ENCODE assay signal across 1 cellular context in genomic region chr7:106358103-106358663, GRCh38.
TF ChIP-seq lines count a peak whose summit lies in the region.

No MANE protein-coding gene starts in this region.

TF ChIP-seq in K562, 482 proteins besides CTCF, POLR2A, EP300 and RAD21 (continued from another document and continues in another):
- peak; percentile 64 for TF ChIP-seq ZNF592 (IDR thresholded peaks at IDR 0.05)
- TF ChIP-seq ARID3A (IDR thresholded peaks at IDR 0.05; ENCODE audit: borderline replicate concordance, low read depth, low read length), result peak; percentile 77; the same call in 1 of the 2 replicates
- peak; percentile 32; the same call in 1 of the 2 replicates for TF ChIP-seq FOXM1 (IDR thresholded peaks at IDR 0.05; ENCODE audit: low read depth)
- TF ChIP-seq FOXM1 (CRISPR knock-in tag; IDR thresholded peaks at IDR 0.05; ENCODE audit: low read depth), result no peak
- TF ChIP-seq C11orf30 (IDR thresholded peaks at IDR 0.05; ENCODE audit: low read depth), result peak; percentile 49
- TF ChIP-seq TEAD4 (IDR thresholded peaks at IDR 0.05; ENCODE audit: low read length), result peak; percentile 74
- TF ChIP-seq TEAD4 (CRISPR knock-in tag; IDR thresholded peaks at IDR 0.05; ENCODE audit: borderline replicate concordance), result no peak
- no peak for TF ChIP-seq MTA1 (IDR thresholded peaks at IDR 0.05; ENCODE audit: borderline replicate concordance)
- no peak for TF ChIP-seq NFRKB (IDR thresholded peaks at IDR 0.05; ENCODE audit: low read depth)
- peak in 1 of 2 experiments; percentile 89; a peak in 2 of 3 replicates for TF ChIP-seq CBX3 (IDR thresholded peaks at IDR 0.05; ENCODE audit: borderline replicate concordance in 1 of 2, low read length in 2 of 2)
- TF ChIP-seq, protein P1, sequence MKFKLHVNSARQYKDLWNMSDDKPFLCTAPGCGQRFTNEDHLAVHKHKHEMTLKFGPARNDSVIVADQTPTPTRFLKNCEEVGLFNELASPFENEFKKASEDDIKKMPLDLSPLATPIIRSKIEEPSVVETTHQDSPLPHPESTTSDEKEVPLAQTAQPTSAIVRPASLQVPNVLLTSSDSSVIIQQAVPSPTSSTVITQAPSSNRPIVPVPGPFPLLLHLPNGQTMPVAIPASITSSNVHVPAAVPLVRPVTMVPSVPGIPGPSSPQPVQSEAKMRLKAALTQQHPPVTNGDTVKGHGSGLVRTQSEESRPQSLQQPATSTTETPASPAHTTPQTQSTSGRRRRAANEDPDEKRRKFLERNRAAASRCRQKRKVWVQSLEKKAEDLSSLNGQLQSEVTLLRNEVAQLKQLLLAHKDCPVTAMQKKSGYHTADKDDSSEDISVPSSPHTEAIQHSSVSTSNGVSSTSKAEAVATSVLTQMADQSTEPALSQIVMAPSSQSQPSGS (CRISPR knock-in tag; IDR thresholded peaks at IDR 0.05), result no peak
- TF ChIP-seq RFX7 (CRISPR knock-in tag; IDR thresholded peaks at IDR 0.05), result no peak
- TF ChIP-seq CEBPG (CRISPR knock-in tag; IDR thresholded peaks at IDR 0.05), result no peak
- peak; percentile 77 to 88 for TF ChIP-seq CEBPG (tag; conservative IDR thresholded peaks at IDR 0.05 in 1 of 2, IDR thresholded peaks at IDR 0.05 in 1 of 2)
- peak; percentile 51; the same call in 1 of the 2 replicates for TF ChIP-seq FOSL1 (tag; conservative IDR thresholded peaks at IDR 0.05)
- peak in 1 of 2 experiments; percentile 13 for TF ChIP-seq NCOA2 (IDR thresholded peaks at IDR 0.05; ENCODE audit: partially characterized antibody in 2 of 2)
- peak; percentile 94 for TF ChIP-seq CEBPB (tag; IDR thresholded peaks at IDR 0.05)
- TF ChIP-seq, protein P2, sequence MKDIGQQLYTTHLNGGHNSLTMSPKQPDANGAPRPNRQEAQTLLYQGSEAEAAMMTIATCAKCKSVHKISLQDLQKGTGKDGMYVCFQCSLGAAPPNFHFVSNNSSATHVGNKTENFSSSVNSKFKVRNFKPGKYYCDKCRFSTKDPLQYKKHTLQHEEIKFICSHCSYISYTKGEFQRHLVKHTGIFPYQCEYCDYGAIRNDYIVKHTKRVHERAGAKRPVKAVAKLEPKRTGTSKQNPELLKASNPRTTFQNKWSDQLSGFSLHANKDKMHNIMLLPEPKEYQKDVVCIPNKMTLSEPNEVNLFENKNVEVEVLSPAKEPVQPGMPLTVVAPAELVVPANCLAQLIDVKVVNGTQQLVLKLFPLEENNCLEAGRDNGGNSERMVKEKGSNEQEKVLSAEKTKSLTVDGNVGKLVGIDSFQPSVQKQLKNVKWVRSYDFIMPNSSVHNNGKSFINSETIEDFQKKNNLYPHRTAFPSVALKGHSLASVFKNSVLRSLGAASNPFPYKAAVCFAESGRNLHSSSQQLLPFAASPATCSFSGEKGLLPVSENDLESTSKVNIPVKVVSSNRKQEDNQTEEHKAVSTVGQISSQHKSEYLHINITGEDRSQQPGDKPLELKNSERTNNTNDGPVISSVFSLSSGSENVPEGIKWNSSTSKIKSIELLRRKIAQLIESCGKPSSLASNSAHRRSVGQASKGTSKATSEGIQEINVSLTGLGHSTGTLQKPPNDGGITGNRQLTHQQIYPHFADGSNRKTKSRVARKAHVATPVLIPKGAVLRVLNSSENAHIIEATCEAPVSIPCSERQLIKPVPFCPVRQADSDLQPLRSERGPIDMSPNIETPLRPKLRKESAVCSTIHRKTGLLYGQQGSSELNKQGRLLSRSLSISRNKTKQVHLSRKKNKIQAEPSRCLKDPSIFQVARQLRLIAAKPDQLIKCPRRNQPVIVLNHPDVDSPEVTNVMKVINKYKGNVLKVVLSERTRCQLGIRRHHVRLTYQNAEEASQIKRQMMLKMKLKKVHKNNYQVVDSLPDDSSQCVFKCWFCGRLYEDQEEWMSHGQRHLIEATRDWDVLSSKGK (CRISPR knock-in tag; IDR thresholded peaks at IDR 0.05), result no peak
- no peak for TF ChIP-seq RBM22 (IDR thresholded peaks at IDR 0.05; ENCODE audit: low read depth, low read length, poor library complexity, severe bottlenecking)
- no peak for TF ChIP-seq MIER1 (IDR thresholded peaks at IDR 0.05; ENCODE audit: low read depth)
- peak; percentile 31 for TF ChIP-seq BRD9 (IDR thresholded peaks at IDR 0.05; ENCODE audit: low read depth, partially characterized antibody)
- TF ChIP-seq HLTF (IDR thresholded peaks at IDR 0.05), result no peak
- peak; percentile 40 for TF ChIP-seq MTA2 (IDR thresholded peaks at IDR 0.05; ENCODE audit: low read depth)
- peak; percentile 30 to 33; a peak in 2 of 4 replicates for TF ChIP-seq KDM1A (IDR thresholded peaks at IDR 0.05)
- peak; percentile 32; the same call in 1 of the 2 replicates for TF ChIP-seq EP400 (IDR thresholded peaks at IDR 0.05)
- 0 out of 2 replicates have a peak, but pooled peaks have one; percentile 4 for TF ChIP-seq ETV1 (tag; conservative IDR thresholded peaks at IDR 0.05; ENCODE audit: low read depth)
- no peak for TF ChIP-seq XRCC5 (IDR thresholded peaks at IDR 0.05; ENCODE audit: low read depth, low read length)
- peak; percentile 85; the same call in 1 of the 2 replicates for TF ChIP-seq ZNF589 (CRISPR knock-in tag; IDR thresholded peaks at IDR 0.05; ENCODE audit: low read depth)
- TF ChIP-seq MBD2 (IDR thresholded peaks at IDR 0.05; ENCODE audit: borderline replicate concordance, low read depth), result peak; percentile 29; the same call in 1 of the 2 replicates
- no peak for TF ChIP-seq ZNF511 (CRISPR knock-in tag; IDR thresholded peaks at IDR 0.05)
- TF ChIP-seq HOXB6 (CRISPR knock-in tag; IDR thresholded peaks at IDR 0.05; ENCODE audit: borderline replicate concordance), result no peak
- TF ChIP-seq KLF16 (IDR thresholded peaks at IDR 0.05), result peak; percentile 5; the same call in 1 of the 2 replicates
- TF ChIP-seq PKNOX1 (IDR thresholded peaks at IDR 0.05), result peak; percentile 62
- TF ChIP-seq TRIM28 (IDR thresholded peaks at IDR 0.05), result 0 out of 2 replicates have a peak, but pooled peaks have one; percentile 28
- no peak for TF ChIP-seq SIN3B (IDR thresholded peaks at IDR 0.05; ENCODE audit: low read depth)
- TF ChIP-seq ATF1 (CRISPR knock-in tag; IDR thresholded peaks at IDR 0.05), result no peak
- TF ChIP-seq ATF1 (tag; IDR thresholded peaks at IDR 0.05), result 0 out of 2 replicates have a peak, but pooled peaks have one; percentile 16
- TF ChIP-seq AFF4 (CRISPR knock-in tag; IDR thresholded peaks at IDR 0.05), result 0 out of 2 replicates have a peak, but pooled peaks have one; percentile 22
- TF ChIP-seq TAL1 (IDR thresholded peaks at IDR 0.05), result peak; percentile 73
- no peak for TF ChIP-seq SNRNP70 (optimal IDR thresholded peaks at IDR 0.05; ENCODE audit: low read depth, low read length)
- no peak for TF ChIP-seq MLX (CRISPR knock-in tag; conservative IDR thresholded peaks at IDR 0.05)
- TF ChIP-seq GABPA (tag; conservative IDR thresholded peaks at IDR 0.05; ENCODE audit: low read depth), result 0 out of 2 replicates have a peak, but pooled peaks have one; percentile 13
- TF ChIP-seq E2F4 (CRISPR knock-in tag; IDR thresholded peaks at IDR 0.05; ENCODE audit: low read depth), result no peak
- 0 out of 2 replicates have a peak, but pooled peaks have one; percentile 46 for TF ChIP-seq NCOA1 (IDR thresholded peaks at IDR 0.05; ENCODE audit: low read depth)
- peak; percentile 66 for TF ChIP-seq NCOR1 (IDR thresholded peaks at IDR 0.05)
- TF ChIP-seq SMAD4 (CRISPR knock-in tag; conservative IDR thresholded peaks at IDR 0.05), result 0 out of 2 replicates have a peak, but pooled peaks have one; percentile 18
